Comparison of ENCODE assay signal across 4 cellular contexts in genomic region chr5:139409116-139409515, GRCh38. TPM values are rescaled to one million over a fixed set of nuclear protein-coding genes. Genes with fewer than 3 reads are reported as not detected.
"Had no signal": no experiment of that assay in that cellular context is flagged by ENCODE, and none has a peak within 500 bp of the region (broad histone marks: within the 10 kb centered on the region; RNA-seq: fewer than 3 reads in every experiment).

No MANE protein-coding gene starts in this region.

RNA-seq across cellular contexts. Expression of gene MZB1, which starts 19.4 kb away (rescaled TPM):
- total RNA-seq: IMR-90 had no signal

RNA-seq across cellular contexts. Expression of gene SLC23A1, which starts 26.0 kb away (rescaled TPM):
- total RNA-seq: GM23338, H1, H9, IMR-90 had no signal
